10 cellular contexts compared by ENCODE assay signal in genomic region chr3:45992820-45993219, GRCh38. TPM values are rescaled to one million over a fixed set of nuclear protein-coding genes. Genes with fewer than 3 reads are reported as not detected.
DNase-seq lines count a peak whose midpoint lies in the region; ATAC-seq and TF ChIP-seq lines count a peak whose summit lies in the region.
"Had no signal": no experiment of that assay in that cellular context is flagged by ENCODE, and none has a peak within 500 bp of the region (broad histone marks: within the 10 kb centered on the region; RNA-seq: fewer than 3 reads in every experiment).

No MANE protein-coding gene starts in this region.

- H3K4me1 ChIP-seq in suprapubic skin = peaks cover 70% of the 10 kb centered on the region

- H3K27ac ChIP-seq in suprapubic skin = peak overlapping the region; percentile 7
- H3K27ac ChIP-seq: C4-2B had no signal

- H3K27me3 Mint-ChIP-seq in activated T-cell treated with anti-CD3 and anti-CD28 coated beads, Interleukin-2, amount 50 U/mL, for 4 hours (ENCODE audit: low read depth) = no peaks in the 10 kb centered on the region

- H3K27me3 ChIP-seq in suprapubic skin = no peaks in the 10 kb centered on the region

- H3K9me3 ChIP-seq in suprapubic skin = no peaks in the 10 kb centered on the region

- 48% methylated on average over 2 of the region's 2 CpGs for WGBS in suprapubic skin

- peaks cover 7% of the 10 kb centered on the region for H3K36me3 Mint-ChIP-seq in activated T-cell treated with anti-CD3 and anti-CD28 coated beads, Interleukin-2, amount 50 U/mL, for 4 hours (ENCODE audit: insufficient read depth)

- DNase-seq in activated T-cell treated with anti-CD3 and anti-CD28 coated beads, Interleukin-2, amount 50 U/mL, for 4 hours = no peak
- no peak for DNase-seq in activated T-cell treated with anti-CD3 and anti-CD28 coated beads, Interleukin-2, amount 50 U/mL, for 1 hour
- DNase-seq in RPMI7951 (ENCODE audit: low read depth) (peak; percentile 96), fibroblast of peridontal ligament (ENCODE audit: extremely low read depth) (peak; percentile 100), suprapubic skin (ENCODE audit: low spot score in 2 of 2) (no peak), NCI-H1105 (lab: John Stamatoyannopoulos, UW) (no peak), midbrain (lab: John Stamatoyannopoulos, UW) (no peak)

- no peak for TF ChIP-seq POLR2A in suprapubic skin (IDR thresholded peaks at IDR 0.05)

- no peak for TF ChIP-seq CTCF in suprapubic skin (IDR thresholded peaks at IDR 0.05)

- no peak for ATAC-seq in activated T-cell treated with anti-CD3 and anti-CD28 coated beads, Interleukin-2, amount 50 U/mL, for 4 hours
- ATAC-seq in HG02588 (IDR thresholded peaks at IDR 0.05; ENCODE audit: unreplicated experiment) = no peak

- no peak for TF ChIP-seq EP300 in suprapubic skin (IDR thresholded peaks at IDR 0.05)

- H3K4me3 Mint-ChIP-seq in activated T-cell treated with anti-CD3 and anti-CD28 coated beads, Interleukin-2, amount 50 U/mL, for 4 hours = peak overlapping the region; percentile 12

- H3K9me3 Mint-ChIP-seq in activated T-cell treated with anti-CD3 and anti-CD28 coated beads, Interleukin-2, amount 50 U/mL, for 4 hours = no peaks in the 10 kb centered on the region

- H3K4me1 Mint-ChIP-seq in activated T-cell treated with anti-CD3 and anti-CD28 coated beads, Interleukin-2, amount 50 U/mL, for 4 hours (ENCODE audit: low read depth) = peaks cover 67% of the 10 kb centered on the region

- H3K4me3 ChIP-seq in suprapubic skin = no peak overlapping the region

- H3K36me3 ChIP-seq in suprapubic skin = no peaks in the 10 kb centered on the region

RNA-seq across cellular contexts. Expression of gene FYCO1, which starts 2.8 kb away (rescaled TPM):
- 1 to 10 TPM; 9.3 to 9.9 (median 9.8) TPM for total RNA-seq in activated T-cell treated with anti-CD3 and anti-CD28 coated beads, Interleukin-2, amount 50 U/mL, for 4 hours
- total RNA-seq in RPMI7951 (2014; rRNA removed; shearing (Covaris generic)) = 6.4 and 6.6 TPM in 2 replicates
- 10 to 100 TPM; 45.3 to 64.5 (median 53.7) TPM for total RNA-seq in suprapubic skin

RNA-seq across cellular contexts. Expression of gene XCR1, which starts 34.5 kb away (rescaled TPM):
- not detected for total RNA-seq in activated T-cell treated with anti-CD3 and anti-CD28 coated beads, Interleukin-2, amount 50 U/mL, for 4 hours
- total RNA-seq in RPMI7951 (2014; rRNA removed; shearing (Covaris generic)) = not detected in 2 replicates
- 1 to 10 TPM in 2 of 4 donors, under 1 TPM in 1, not detected in 1; 0.93 to 7.2 (median 1.9) TPM for total RNA-seq in suprapubic skin

RNA-seq across cellular contexts. Expression of gene CXCR6, which starts 49.6 kb away (rescaled TPM):
- total RNA-seq in activated T-cell treated with anti-CD3 and anti-CD28 coated beads, Interleukin-2, amount 50 U/mL, for 4 hours = 1 to 10 TPM; 1.4 to 2.6 (median 1.6) TPM
- not detected in 2 replicates for total RNA-seq in RPMI7951 (2014; rRNA removed; shearing (Covaris generic))
- under 1 TPM in 2 of 4 donors, not detected in 2; 0.23 to 0.59 TPM for total RNA-seq in suprapubic skin
- total RNA-seq: LHCN-M2 had no signal

Comparison
In these comparisons a context has a peak if more than half of its experiments do, and no peak if none do; other contexts are left out.
1. DNase-seq: peak in RPMI7951 (single experiment) and fibroblast of peridontal ligament (single experiment); none in activated T-cell treated with anti-CD3 and anti-CD28 coated beads, Interleukin-2, amount 50 U/mL, for 4 hours (single experiment), activated T-cell treated with anti-CD3 and anti-CD28 coated beads, Interleukin-2, amount 50 U/mL, for 1 hour (single experiment), suprapubic skin (0 of 2), NCI-H1105 (single experiment) and midbrain (single experiment).